8 cellular contexts compared by ENCODE assay signal in the genomic region with DNA sequence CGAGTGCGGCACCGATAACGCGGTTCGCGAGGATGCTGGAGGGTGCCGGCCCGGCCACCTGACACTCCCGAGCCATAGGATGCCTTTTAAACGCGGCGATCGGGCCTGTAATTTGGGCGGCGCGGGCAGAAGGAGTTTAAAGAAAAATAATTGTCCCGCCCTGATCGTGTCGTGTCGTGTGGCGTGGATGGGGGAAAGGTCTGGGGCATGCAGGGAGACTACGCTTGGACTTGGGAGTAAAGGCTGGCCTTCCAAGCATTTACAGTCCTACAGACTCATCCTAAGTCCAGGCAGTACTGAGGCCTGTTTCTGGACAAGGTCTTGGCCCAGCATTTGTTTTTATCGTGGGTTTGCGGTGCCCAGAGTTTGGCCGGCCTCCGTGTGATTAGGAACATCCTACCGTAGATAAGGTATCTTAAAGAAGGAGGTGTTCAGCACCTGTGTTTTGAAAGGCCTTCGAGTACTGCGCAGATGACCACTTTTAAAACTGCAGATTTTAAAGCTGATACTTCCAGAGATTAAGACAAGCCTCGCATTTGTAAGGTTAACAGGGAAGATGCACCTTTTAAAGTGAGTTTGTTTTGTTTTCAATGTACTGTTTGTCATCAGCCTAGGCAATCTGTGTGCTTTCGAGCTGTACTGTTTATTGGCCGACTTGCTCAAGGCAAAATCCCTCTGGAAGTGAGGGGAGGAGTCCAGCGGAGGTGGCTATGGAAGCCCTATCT. TPM values are rescaled to one million over a fixed set of nuclear protein-coding genes. Genes with fewer than 3 reads are reported as not detected.
DNase-seq lines count a peak whose midpoint lies in the region; ATAC-seq, FAIRE-seq and TF ChIP-seq lines count a peak whose summit lies in the region.

No MANE protein-coding gene starts in this region.

- H3K79me1 ChIP-seq in trophoblast cell (ENCODE audit: low read length) = peaks cover 30% of the 10 kb centered on the region

- peak overlapping the region; percentile 97 for H3K4ac ChIP-seq in trophoblast cell (ENCODE audit: low read depth, low read length)

- peak overlapping the region; percentile 70 for H4K91ac ChIP-seq in trophoblast cell (ENCODE audit: low read depth, low read length)

- H4K12ac ChIP-seq in trophoblast cell (ENCODE audit: low read depth, low read length) = peak overlapping the region; percentile 55

- H2AFZ ChIP-seq in trophoblast cell (ENCODE audit: insufficient read depth, low read length, poor library complexity) = peak overlapping the region; percentile 26

- intact Hi-C loops in cardiac septum (cut with DNase I) = loop anchor here (2.0 to 10.0 kb wide), 3 partner anchors 38 to 720 kb away; a partner anchor contains a TSS

- peak overlapping the region; percentile 49 for H2BK120ac ChIP-seq in trophoblast cell (ENCODE audit: insufficient read depth, low read length, poor library complexity)

- H3K27ac ChIP-seq in C4-2B = peak overlapping the region; percentile 99
- peak overlapping the region; percentile 89 for H3K27ac ChIP-seq in trophoblast cell (ENCODE audit: low read depth, low read length)

- H3K18ac ChIP-seq in trophoblast cell (ENCODE audit: low read length) = peak overlapping the region; percentile 76

- peak overlapping the region; percentile 99 for H3K4me3 ChIP-seq in trophoblast cell (ENCODE audit: low read depth, low read length)

- TF ChIP-seq POLR2A in H54 (IDR thresholded peaks at IDR 0.05; ENCODE audit: low read depth, low read length) = no peak; the same call in 1 of the 2 replicates

- H2BK12ac ChIP-seq in trophoblast cell (ENCODE audit: low read length) = peak overlapping the region; percentile 32

- peaks cover 17% of the 10 kb centered on the region for H3K79me2 ChIP-seq in trophoblast cell (ENCODE audit: control insufficient read depth, insufficient read depth, low read length, poor library complexity)

- H3K27me3 ChIP-seq in trophoblast cell (ENCODE audit: insufficient read depth, low read length) = no peaks in the 10 kb centered on the region

- H2AK5ac ChIP-seq in trophoblast cell (ENCODE audit: low read length) = peak overlapping the region; percentile 87

- H3K27me3 Mint-ChIP-seq in activated naive CD8-positive, alpha-beta T cell = peaks cover 9% of the 10 kb centered on the region

- peaks cover 3 to 6% of the 10 kb centered on the region in 2 experiments for H3K36me3 ChIP-seq in trophoblast cell (ENCODE audit: control insufficient read depth in 1 of 2, insufficient read depth in 2 of 2, low read length in 2 of 2)

- no peak overlapping the region for H3K23ac ChIP-seq in trophoblast cell (ENCODE audit: low read length)

- no peak for ATAC-seq in HG02623 (IDR thresholded peaks at IDR 0.05; ENCODE audit: unreplicated experiment)

- H3K9ac ChIP-seq in trophoblast cell (ENCODE audit: low read length) = peak overlapping the region; percentile 100

- DNase-seq in H54 (ENCODE audit: insufficient read length, low spot score) (peak; percentile 71), NCI-H748 (lab: John Stamatoyannopoulos, UW; ENCODE audit: unreplicated experiment) (peak; percentile 75), cardiac septum (ENCODE audit: low spot score) (peak; percentile 80), trophoblast cell (peak; percentile 49 to 77), superior temporal gyrus (ENCODE audit: extremely low spot score) (no peak)

- H3K9me3 ChIP-seq in trophoblast cell (ENCODE audit: insufficient read depth, low read depth, low read length) = no peaks in the 10 kb centered on the region

- peak overlapping the region; percentile 54 for H3K27ac Mint-ChIP-seq in activated naive CD8-positive, alpha-beta T cell

- peak overlapping the region; percentile 92 for H3K4me3 Mint-ChIP-seq in activated naive CD8-positive, alpha-beta T cell

- WGBS in trophoblast cell (ENCODE audit: extremely low coverage, insufficient coverage, insufficient read length) = no CpG with 5 or more reads among the region's 34 CpGs

- H3K4me1 Mint-ChIP-seq in activated naive CD8-positive, alpha-beta T cell (ENCODE audit: low read depth) = peaks cover 21% of the 10 kb centered on the region

- peak overlapping the region; percentile 86 for H3K4me2 ChIP-seq in trophoblast cell (ENCODE audit: low read length)

- peak overlapping the region; percentile 79 for H4K8ac ChIP-seq in trophoblast cell (ENCODE audit: low read depth, low read length)

- H3K36me3 Mint-ChIP-seq in activated naive CD8-positive, alpha-beta T cell = peaks cover 17% of the 10 kb centered on the region

- no peak for TF ChIP-seq CTCF in C4-2B (conservative IDR thresholded peaks at IDR 0.05)

- H2BK5ac ChIP-seq in trophoblast cell (ENCODE audit: low read depth, low read length, poor library complexity) = peak overlapping the region; percentile 83

- FAIRE-seq in H54 (lab: Jason Lieb, UNC) = peak; percentile 95

- no peaks in the 10 kb centered on the region for H3K9me3 Mint-ChIP-seq in activated naive CD8-positive, alpha-beta T cell (ENCODE audit: low read depth)

- peaks cover 3 to 6% of the 10 kb centered on the region in 2 experiments for H3K4me1 ChIP-seq in trophoblast cell (ENCODE audit: control insufficient read depth in 1 of 2, insufficient read depth in 2 of 2, low read length in 2 of 2)

- H3K14ac ChIP-seq in trophoblast cell (ENCODE audit: low read length) = peak overlapping the region; percentile 82

RNA-seq across cellular contexts. Expression of a gene that starts 1.5 kb away (rescaled TPM):
- 95.1 TPM for total RNA-seq in cardiac septum
- polyA plus RNA-seq in trophoblast cell (2013) = 84.5 and 89.9 TPM in 2 replicates
